In genomic region chrX:30713061-30713525, GRCh38 we compare ENCODE assay signal across 8 cellular contexts. TPM values are rescaled to one million over a fixed set of nuclear protein-coding genes. Genes with fewer than 3 reads are reported as not detected.
DNase-seq lines count a peak whose midpoint lies in the region; ATAC-seq and TF ChIP-seq lines count a peak whose summit lies in the region.

No MANE protein-coding gene starts in this region.

- peaks cover 13% of the 10 kb centered on the region for H3K4me1 ChIP-seq in CD4-positive, alpha-beta memory T cell (ENCODE audit: insufficient read depth, low read length)
- H3K4me1 ChIP-seq in esophagus muscularis mucosa: no peaks in the 10 kb centered on the region
- no peaks in the 10 kb centered on the region for H3K4me1 ChIP-seq in uterus

- no peaks in the 10 kb centered on the region for H3K9me3 Mint-ChIP-seq in CD4-positive, alpha-beta memory T cell
- H3K9me3 Mint-ChIP-seq in activated CD8-positive, alpha-beta T cell treated with anti-CD3 and anti-CD28 coated beads for 36 hours: no peaks in the 10 kb centered on the region

- no peak overlapping the region for H3K27ac ChIP-seq in CD4-positive, alpha-beta memory T cell (ENCODE audit: low read depth, low read length)
- H3K27ac ChIP-seq in esophagus muscularis mucosa (replicated peaks in 1 of 4) (no peak overlapping the region), uterus (no peak overlapping the region)

- no peak for TF ChIP-seq EP300 in esophagus muscularis mucosa (IDR thresholded peaks at IDR 0.05)

- H3K27me3 ChIP-seq in CD4-positive, alpha-beta memory T cell (ENCODE audit: insufficient read depth, low read length): no peaks in the 10 kb centered on the region
- H3K27me3 ChIP-seq in esophagus muscularis mucosa: no peaks in the 10 kb centered on the region
- H3K27me3 ChIP-seq in uterus: peaks cover 0 to 5% of the 10 kb centered on the region in 2 donors

- ATAC-seq in GM18909 (IDR thresholded peaks at IDR 0.05; ENCODE audit: poor library complexity, unreplicated experiment) (peak; percentile 97), HG03066 (IDR thresholded peaks at IDR 0.05; ENCODE audit: low read depth, unreplicated experiment) (peak; percentile 96)
- ATAC-seq in activated CD8-positive, alpha-beta T cell treated with anti-CD3 and anti-CD28 coated beads for 36 hours: peak; percentile 93

- WGBS in esophagus muscularis mucosa: 55% methylated on average over 5 of the region's 5 CpGs

- no peaks in the 10 kb centered on the region for H3K36me3 ChIP-seq in CD4-positive, alpha-beta memory T cell (ENCODE audit: insufficient read depth, low read length)
- peaks cover 0 to 9% (median 1%) of the 10 kb centered on the region in 4 donors for H3K36me3 ChIP-seq in esophagus muscularis mucosa
- no peaks in the 10 kb centered on the region for H3K36me3 ChIP-seq in uterus

- DNase-seq in CD4-positive, alpha-beta memory T cell: peak; percentile 20 to 37 (median 25)
- DNase-seq in NCI-H226: peak; percentile 1
- DNase-seq in activated CD8-positive, alpha-beta T cell treated with anti-CD3 and anti-CD28 coated beads for 36 hours: peak; percentile 62
- DNase-seq in esophagus muscularis mucosa (ENCODE audit: extremely low spot score): no peak
- DNase-seq in non-pigmented ciliary epithelial cell (ENCODE audit: low read depth): peak; percentile 26
- DNase-seq in uterus: peak; percentile 17 to 21

- H3K9me3 ChIP-seq in CD4-positive, alpha-beta memory T cell (ENCODE audit: control insufficient read depth in 1 of 2, low read length in 2 of 2): no peaks in the 10 kb centered on the region
- no peaks in the 10 kb centered on the region for H3K9me3 ChIP-seq in esophagus muscularis mucosa
- H3K9me3 ChIP-seq in uterus: no peaks in the 10 kb centered on the region

- TF ChIP-seq POLR2A in esophagus muscularis mucosa (IDR thresholded peaks at IDR 0.05; ENCODE audit: low read depth) (no peak), uterus (IDR thresholded peaks at IDR 0.05) (no peak)

- no peak overlapping the region for H3K4me3 ChIP-seq in CD4-positive, alpha-beta memory T cell (ENCODE audit: low read length in 2 of 2)
- no peak overlapping the region for H3K4me3 ChIP-seq in esophagus muscularis mucosa
- no peak overlapping the region for H3K4me3 ChIP-seq in uterus

- TF ChIP-seq CTCF in activated CD8-positive, alpha-beta T cell treated with anti-CD3 and anti-CD28 coated beads for 36 hours (IDR thresholded peaks at IDR 0.05): no peak
- TF ChIP-seq CTCF in esophagus muscularis mucosa (IDR thresholded peaks at IDR 0.05) (peak; percentile 29 to 53 (median 34)), uterus (IDR thresholded peaks at IDR 0.05) (peak; percentile 29 to 35 (median 32))

- H3K4me3 Mint-ChIP-seq in CD4-positive, alpha-beta memory T cell: peak overlapping the region in 1 of 8 donors; percentile 63
- no peak overlapping the region for H3K4me3 Mint-ChIP-seq in activated CD8-positive, alpha-beta T cell treated with anti-CD3 and anti-CD28 coated beads for 36 hours

- CTCF ChIA-PET in CD4-positive, alpha-beta memory T cell (lab: Charles Lee; ENCODE audit: partially characterized antibody): interaction anchor here (0.9 to 3.0 kb wide), 9 partner anchors 9 to 143 kb away, joined by 3 to 34 read pairs (median 5); no protein-coding TSS in a partner anchor
- CTCF ChIA-PET in activated CD8-positive, alpha-beta T cell treated with anti-CD3 and anti-CD28 coated beads for 36 hours (lab: Charles Lee): no interaction called here

- POLR2A ChIA-PET in CD4-positive, alpha-beta memory T cell (lab: Charles Lee; ENCODE audit: partially characterized antibody): no interaction called here
- POLR2A ChIA-PET in activated CD8-positive, alpha-beta T cell treated with anti-CD3 and anti-CD28 coated beads for 36 hours (lab: Charles Lee): interaction anchor here (1.2 to 1.6 kb wide), 2 partner anchors 53 to 60 kb away, joined by 4 to 5 read pairs; partner anchors contain the start of gene GK

- peaks cover 0 to 8% (median 5%) of the 10 kb centered on the region in 4 donors for H3K4me1 Mint-ChIP-seq in CD4-positive, alpha-beta memory T cell
- peaks cover 20% of the 10 kb centered on the region for H3K4me1 Mint-ChIP-seq in activated CD8-positive, alpha-beta T cell treated with anti-CD3 and anti-CD28 coated beads for 36 hours (ENCODE audit: low read depth)

- H3K27me3 Mint-ChIP-seq in CD4-positive, alpha-beta memory T cell: no peaks in the 10 kb centered on the region
- H3K27me3 Mint-ChIP-seq in activated CD8-positive, alpha-beta T cell treated with anti-CD3 and anti-CD28 coated beads for 36 hours: no peaks in the 10 kb centered on the region

- H3K27ac Mint-ChIP-seq in CD4-positive, alpha-beta memory T cell: peak overlapping the region in 4 of 7 donors; percentile 0 to 75 (median 64)
- H3K27ac Mint-ChIP-seq in activated CD8-positive, alpha-beta T cell treated with anti-CD3 and anti-CD28 coated beads for 36 hours: peak overlapping the region; percentile 84

- peaks cover 0 to 6% of the 10 kb centered on the region in 2 donors for H3K36me3 Mint-ChIP-seq in CD4-positive, alpha-beta memory T cell
- H3K36me3 Mint-ChIP-seq in activated CD8-positive, alpha-beta T cell treated with anti-CD3 and anti-CD28 coated beads for 36 hours (ENCODE audit: low read depth): peaks cover 27% of the 10 kb centered on the region

- intact Hi-C loops in CD4-positive, alpha-beta memory T cell (cut with micrococcal nuclease): loop anchor here (1.0 kb wide), 2 partner anchors 78 to 143 kb away; no protein-coding TSS in a partner anchor
- intact Hi-C loops in activated CD8-positive, alpha-beta T cell treated with anti-CD3 and anti-CD28 coated beads for 36 hours (cut with micrococcal nuclease): loop anchor here (5.0 kb wide), 3 partner anchors 56 to 141 kb away; no protein-coding TSS in a partner anchor
- intact Hi-C loops in esophagus muscularis mucosa (cut with DNase I): loop anchor here (5.0 kb wide), 1 partner anchor 146 kb away; no protein-coding TSS in a partner anchor
- intact Hi-C loops in uterus (cut with DNase I; ENCODE audit: low total_unique reads): no loop called here

RNA-seq across cellular contexts. Expression of gene GK, which starts 59.9 kb away (rescaled TPM):
- 1 to 10 TPM; 7.7 to 8.4 TPM for total RNA-seq in CD4-positive, alpha-beta memory T cell
- 1 to 10 TPM; 5.2 to 6.8 TPM for polyA plus RNA-seq in CD4-positive, alpha-beta memory T cell
- 10 to 100 TPM; 27.6 to 27.7 TPM for total RNA-seq in activated CD8-positive, alpha-beta T cell treated with anti-CD3 and anti-CD28 coated beads for 36 hours
- total RNA-seq in esophagus muscularis mucosa (10 to 100 TPM in 1 of 4 donors, 1 to 10 TPM in 3; 2.5 to 16.9 (median 4.9) TPM), uterus (1 to 10 TPM; 1.0 to 8.0 (median 3.0) TPM)
